Comparison of ENCODE assay signal across 11 cellular contexts in genomic region chr6:7914991-7915789, GRCh38. TPM values are rescaled to one million over a fixed set of nuclear protein-coding genes. Genes with fewer than 3 reads are reported as not detected.
DNase-seq lines count a peak whose midpoint lies in the region; TF ChIP-seq lines count a peak whose summit lies in the region.
"Had no signal": no experiment of that assay in that cellular context is flagged by ENCODE, and none has a peak within 500 bp of the region (broad histone marks: within the 10 kb centered on the region; RNA-seq: fewer than 3 reads in every experiment).

No MANE protein-coding gene starts in this region.

- peak in 1 of 2 donors; percentile 22 for TF ChIP-seq EP300 in tibial nerve (IDR thresholded peaks at IDR 0.05)

- peak overlapping the region in 1 of 4 donors; percentile 29 for H3K27ac ChIP-seq in Peyer's patch
- no peak overlapping the region for H3K27ac ChIP-seq in tibial nerve

- H3K4me1 ChIP-seq in Peyer's patch (peaks cover 0 to 9% (median 0%) of the 10 kb centered on the region in 4 donors), tibial nerve (peaks cover 0 to 7% (median 0%) of the 10 kb centered on the region in 4 donors)

- no peak for TF ChIP-seq POLR2A in Peyer's patch (IDR thresholded peaks at IDR 0.05)
- no peak for TF ChIP-seq POLR2A in tibial nerve (IDR thresholded peaks at IDR 0.05)

- TF ChIP-seq CTCF in Peyer's patch (IDR thresholded peaks at IDR 0.05) (no peak), tibial nerve (IDR thresholded peaks at IDR 0.05) (no peak)

- no peaks in the 10 kb centered on the region for H3K36me3 ChIP-seq in Peyer's patch
- no peaks in the 10 kb centered on the region for H3K36me3 ChIP-seq in tibial nerve

- no peak overlapping the region for H3K4me3 ChIP-seq in Peyer's patch
- no peak overlapping the region for H3K4me3 ChIP-seq in tibial nerve

- DNase-seq in H4 (ENCODE audit: low spot score) (peak; percentile 69), Peyer's patch (peak in 2 of 3 donors; percentile 69 to 73), fibroblast of the conjunctiva (ENCODE audit: low read depth) (peak; percentile 85), stromal cell of bone marrow (ENCODE audit: low read depth) (peak; percentile 86), NCI-H2029 (lab: John Stamatoyannopoulos, UW) (no peak), tibial nerve (ENCODE audit: low spot score in 2 of 2) (no peak), RKO (ENCODE audit: low spot score) (no peak)
- no peak for DNase-seq in activated naive CD4-positive, alpha-beta T cell (lab: John Stamatoyannopoulos, UW)
- DNase-seq: effector memory CD4-positive, alpha-beta T cell; NCI-H1092; T1000 had no signal

- H3K27me3 ChIP-seq in Peyer's patch, result no peaks in the 10 kb centered on the region
- H3K27me3 ChIP-seq in tibial nerve, result no peaks in the 10 kb centered on the region

- WGBS in tibial nerve, 2 donors, result 79 to 85% methylated on average over 11 of the region's 11 CpGs

- H3K9me3 ChIP-seq in Peyer's patch (no peaks in the 10 kb centered on the region), tibial nerve (no peaks in the 10 kb centered on the region)

RNA-seq across cellular contexts. Expression of gene TXNDC5, which starts 4.6 kb away (rescaled TPM):
- 462 and 475 TPM in 2 replicates for total RNA-seq in H4 (2014; rRNA removed; shearing (Covaris generic))
- total RNA-seq in Peyer's patch (100 to 1,000 TPM in 1 of 4 donors, 10 to 100 TPM in 3; 61.7 to 131 (median 87.3) TPM), tibial nerve (100 to 1,000 TPM in 3 of 4 donors, 10 to 100 TPM in 1; 85.0 to 137 (median 110) TPM)

Comparison
In these comparisons a context has a peak if more than half of its experiments do, and no peak if none do; other contexts are left out.
1. DNase-seq: peak in H4 (single experiment), Peyer's patch (2 of 3), fibroblast of the conjunctiva (single experiment) and stromal cell of bone marrow (single experiment); none in NCI-H2029 (single experiment), activated naive CD4-positive, alpha-beta T cell (0 of 4), tibial nerve (0 of 2) and RKO (single experiment).